Comparison of ENCODE assay signal across 16 cellular contexts in genomic region chr17:6054372-6054771, GRCh38. TPM values are rescaled to one million over a fixed set of nuclear protein-coding genes. Genes with fewer than 3 reads are reported as not detected.
DNase-seq lines count a peak whose midpoint lies in the region; ATAC-seq and TF ChIP-seq lines count a peak whose summit lies in the region.
"Had no signal": no experiment of that assay in that cellular context is flagged by ENCODE, and none has a peak within 500 bp of the region (broad histone marks: within the 10 kb centered on the region; RNA-seq: fewer than 3 reads in every experiment).

No MANE protein-coding gene starts in this region.

- TF ChIP-seq CTCF in LNCaP clone FGC (IDR thresholded peaks at IDR 0.05; ENCODE audit: control insufficient read depth, extremely low read depth, insufficient read depth): no peak

- DNase-seq in activated effector memory CD4-positive, alpha-beta T cell treated with anti-CD3 and anti-CD28 coated beads, Interleukin-2, amount 50 U/mL, for 16 hours: peak; percentile 4
- no peak for DNase-seq in activated effector memory CD4-positive, alpha-beta T cell treated with Interleukin-2 at 50 U/mL for 16 hours
- DNase-seq in LNCaP clone FGC (ENCODE audit: low read depth): peak; percentile 25
- peak; percentile 74 for DNase-seq in renal cortical epithelial cell (ENCODE audit: low read depth)
- DNase-seq in stimulated activated CD4-positive, alpha-beta T cell treated with anti-CD3 and anti-CD28 coated beads, Interleukin-15, amount 100 ng/mL, for 24 hours: no peak
- DNase-seq: CD4-positive, CD25-positive, alpha-beta regulatory T cell; CD8-positive, alpha-beta memory T cell; DND-41; GDM1; GOT3; HFFc6 had no signal

- ATAC-seq in GM21786 (IDR thresholded peaks at IDR 0.05; ENCODE audit: unreplicated experiment): no peak
- ATAC-seq: GM12878 had no signal

- no peak overlapping the region for H3K4me3 ChIP-seq in LNCaP clone FGC (ENCODE audit: low read depth, low read length)
- H3K4me3 ChIP-seq: BLaER1, GM12878, HAP-1 had no signal

RNA-seq across cellular contexts. Expression of gene WSCD1, which starts 15.8 kb away (rescaled TPM):
- 15.3 and 19.3 TPM in 2 replicates for total RNA-seq in renal cortical epithelial cell
- total RNA-seq: B cell; CD4-positive, CD25-positive, alpha-beta regulatory T cell; GM12878; HFFc6 had no signal

Comparison
In these comparisons a context has a peak if more than half of its experiments do, and no peak if none do; other contexts are left out.
1. DNase-seq: peak in activated effector memory CD4-positive, alpha-beta T cell treated with anti-CD3 and anti-CD28 coated beads, Interleukin-2, amount 50 U/mL, for 16 hours (single experiment), LNCaP clone FGC (single experiment) and renal cortical epithelial cell (single experiment); none in activated effector memory CD4-positive, alpha-beta T cell treated with Interleukin-2 at 50 U/mL for 16 hours (single experiment) and stimulated activated CD4-positive, alpha-beta T cell treated with anti-CD3 and anti-CD28 coated beads, Interleukin-15, amount 100 ng/mL, for 24 hours (single experiment).